ENCODE assay signal across 16 cellular contexts in the genomic region with DNA sequence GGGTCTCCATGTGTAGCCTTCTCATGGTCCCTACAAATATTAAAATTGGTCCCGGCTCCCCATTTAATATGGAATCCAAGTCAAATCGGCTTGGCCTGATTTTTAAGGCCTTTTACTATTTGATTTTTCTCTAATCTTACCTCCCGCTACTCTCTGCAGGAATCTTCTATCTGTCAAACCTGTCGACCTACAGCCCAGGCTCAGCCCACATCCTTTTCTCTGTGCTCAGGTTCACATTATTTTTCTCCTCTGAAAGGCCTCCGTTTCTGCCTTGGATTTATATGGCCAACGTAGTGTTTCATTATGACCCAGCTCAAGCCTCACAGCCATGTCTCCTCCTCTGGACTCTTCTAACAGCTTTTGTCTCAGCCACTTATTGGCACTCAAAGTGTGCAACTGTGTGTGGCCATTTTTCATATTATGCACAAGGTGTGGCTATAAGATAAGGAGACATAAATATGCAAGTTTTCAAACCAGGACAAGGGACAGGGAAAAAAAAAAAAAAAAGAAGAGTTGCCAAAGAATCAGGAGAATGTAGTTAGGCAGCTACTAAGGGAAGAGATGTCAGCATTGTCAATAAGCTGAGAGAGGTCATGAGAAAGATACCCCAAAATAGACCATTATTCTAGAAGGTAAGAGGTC. TPM values are rescaled to one million over a fixed set of nuclear protein-coding genes. Genes with fewer than 3 reads are reported as not detected.
DNase-seq lines count a peak whose midpoint lies in the region; ATAC-seq and TF ChIP-seq lines count a peak whose summit lies in the region.
"Had no signal": no experiment of that assay in that cellular context is flagged by ENCODE, and none has a peak within 500 bp of the region (broad histone marks: within the 10 kb centered on the region; RNA-seq: fewer than 3 reads in every experiment).

No MANE protein-coding gene starts in this region.

- H3K4me3 Mint-ChIP-seq in natural killer cell (peak overlapping the region; percentile 28), activated B cell treated with CpG ODN at 0.5 μM for 24 hours (peak overlapping the region; percentile 21), glutamatergic neuron (ENCODE audit: unreplicated experiment) (peak overlapping the region; percentile 0)
- H3K4me3 Mint-ChIP-seq in natural killer cell treated with Interleukin-12 subunit alpha and Interleukin-12 subunit beta and Interleukin-15 and Interleukin-18, amount 100 ng/mL, for 72 hours = no peak overlapping the region
- H3K4me3 Mint-ChIP-seq in stimulated activated memory B cell treated with anti-CD40 and anti-IgM and Interleukin-4, amounts not matched to agents 10 μg/mL and 1 μg/mL and 100 μg/mL, for 72 hours = peak overlapping the region; percentile 6
- no peak overlapping the region for H3K4me3 Mint-ChIP-seq in activated CD4-positive, alpha-beta memory T cell treated with anti-CD3 and anti-CD28 coated beads for 36 hours

- H3K4me1 Mint-ChIP-seq in natural killer cell (peaks cover 14 to 21% of the 10 kb centered on the region in 2 donors), activated B cell treated with CpG ODN at 0.5 μM for 24 hours (peaks cover 13% of the 10 kb centered on the region), glutamatergic neuron (ENCODE audit: low read depth, unreplicated experiment) (peaks cover 28% of the 10 kb centered on the region)
- peaks cover 18 to 19% of the 10 kb centered on the region in 2 donors for H3K4me1 Mint-ChIP-seq in natural killer cell treated with Interleukin-12 subunit alpha and Interleukin-12 subunit beta and Interleukin-15 and Interleukin-18, amount 100 ng/mL, for 72 hours (ENCODE audit: low read depth in 2 of 2)
- H3K4me1 Mint-ChIP-seq in stimulated activated memory B cell treated with anti-CD40 and anti-IgM and Interleukin-4, amounts not matched to agents 10 μg/mL and 1 μg/mL and 100 μg/mL, for 72 hours = peaks cover 16% of the 10 kb centered on the region
- peaks cover 9% of the 10 kb centered on the region for H3K4me1 Mint-ChIP-seq in activated CD4-positive, alpha-beta memory T cell treated with anti-CD3 and anti-CD28 coated beads for 36 hours (ENCODE audit: low read depth)

- H3K9me3 Mint-ChIP-seq in natural killer cell (no peaks in the 10 kb centered on the region), activated B cell treated with CpG ODN at 0.5 μM for 24 hours (no peaks in the 10 kb centered on the region), glutamatergic neuron (ENCODE audit: unreplicated experiment) (peaks cover 11% of the 10 kb centered on the region)
- no peaks in the 10 kb centered on the region for H3K9me3 Mint-ChIP-seq in natural killer cell treated with Interleukin-12 subunit alpha and Interleukin-12 subunit beta and Interleukin-15 and Interleukin-18, amount 100 ng/mL, for 72 hours
- H3K9me3 Mint-ChIP-seq in stimulated activated memory B cell treated with anti-CD40 and anti-IgM and Interleukin-4, amounts not matched to agents 10 μg/mL and 1 μg/mL and 100 μg/mL, for 72 hours = no peaks in the 10 kb centered on the region
- no peaks in the 10 kb centered on the region for H3K9me3 Mint-ChIP-seq in activated CD4-positive, alpha-beta memory T cell treated with anti-CD3 and anti-CD28 coated beads for 36 hours
- H3K9me3 Mint-ChIP-seq: HFFc6 had no signal

- H3K27ac Mint-ChIP-seq in natural killer cell (no peak overlapping the region), activated B cell treated with CpG ODN at 0.5 μM for 24 hours (no peak overlapping the region), glutamatergic neuron (ENCODE audit: unreplicated experiment) (no peak overlapping the region)
- H3K27ac Mint-ChIP-seq in natural killer cell treated with Interleukin-12 subunit alpha and Interleukin-12 subunit beta and Interleukin-15 and Interleukin-18, amount 100 ng/mL, for 72 hours = no peak overlapping the region
- no peak overlapping the region for H3K27ac Mint-ChIP-seq in stimulated activated memory B cell treated with anti-CD40 and anti-IgM and Interleukin-4, amounts not matched to agents 10 μg/mL and 1 μg/mL and 100 μg/mL, for 72 hours
- H3K27ac Mint-ChIP-seq in activated CD4-positive, alpha-beta memory T cell treated with anti-CD3 and anti-CD28 coated beads for 36 hours = no peak overlapping the region
- H3K27ac Mint-ChIP-seq: HFFc6 had no signal

- POLR2A ChIA-PET in activated B cell treated with CpG ODN at 0.5 μM for 24 hours (lab: Charles Lee) = interaction anchor here (0.7 kb wide), 1 partner anchor 341 kb away, joined by 4 read pairs; no protein-coding TSS in a partner anchor
- POLR2A ChIA-PET in activated CD4-positive, alpha-beta memory T cell treated with anti-CD3 and anti-CD28 coated beads for 36 hours (lab: Charles Lee) = no interaction called here

- H3K27me3 Mint-ChIP-seq in natural killer cell (ENCODE audit: low read depth in 2 of 2) (peaks cover 15 to 31% of the 10 kb centered on the region in 2 donors), activated B cell treated with CpG ODN at 0.5 μM for 24 hours (peaks cover 23% of the 10 kb centered on the region), glutamatergic neuron (ENCODE audit: unreplicated experiment) (peaks cover 7% of the 10 kb centered on the region)
- H3K27me3 Mint-ChIP-seq in natural killer cell treated with Interleukin-12 subunit alpha and Interleukin-12 subunit beta and Interleukin-15 and Interleukin-18, amount 100 ng/mL, for 72 hours = peaks cover 21 to 24% of the 10 kb centered on the region in 2 donors
- peaks cover 14% of the 10 kb centered on the region for H3K27me3 Mint-ChIP-seq in stimulated activated memory B cell treated with anti-CD40 and anti-IgM and Interleukin-4, amounts not matched to agents 10 μg/mL and 1 μg/mL and 100 μg/mL, for 72 hours
- peaks cover 10% of the 10 kb centered on the region for H3K27me3 Mint-ChIP-seq in activated CD4-positive, alpha-beta memory T cell treated with anti-CD3 and anti-CD28 coated beads for 36 hours

- H3K36me3 Mint-ChIP-seq in natural killer cell (no peaks in the 10 kb centered on the region), activated B cell treated with CpG ODN at 0.5 μM for 24 hours (ENCODE audit: low read depth) (peaks cover 5% of the 10 kb centered on the region), glutamatergic neuron (ENCODE audit: unreplicated experiment) (no peaks in the 10 kb centered on the region)
- no peaks in the 10 kb centered on the region for H3K36me3 Mint-ChIP-seq in natural killer cell treated with Interleukin-12 subunit alpha and Interleukin-12 subunit beta and Interleukin-15 and Interleukin-18, amount 100 ng/mL, for 72 hours
- no peaks in the 10 kb centered on the region for H3K36me3 Mint-ChIP-seq in stimulated activated memory B cell treated with anti-CD40 and anti-IgM and Interleukin-4, amounts not matched to agents 10 μg/mL and 1 μg/mL and 100 μg/mL, for 72 hours
- H3K36me3 Mint-ChIP-seq in activated CD4-positive, alpha-beta memory T cell treated with anti-CD3 and anti-CD28 coated beads for 36 hours = no peaks in the 10 kb centered on the region

- DNase-seq in natural killer cell = no peak
- DNase-seq in natural killer cell treated with Interleukin-12 subunit alpha and Interleukin-12 subunit beta and Interleukin-15 and Interleukin-18, amount 100 ng/mL, for 72 hours (ENCODE audit: low spot score) = no peak
- no peak for DNase-seq in activated B cell treated with CpG ODN at 0.5 μM for 24 hours
- DNase-seq in glutamatergic neuron = no peak
- no peak for DNase-seq in activated CD4-positive, alpha-beta memory T cell treated with anti-CD3 and anti-CD28 coated beads for 36 hours
- DNase-seq in NCI-H1694 (lab: John Stamatoyannopoulos, UW) = no peak
- no peak for DNase-seq in GM20000 (ENCODE audit: low spot score)
- DNase-seq: DND-41, H7, HFFc6, NCI-H1417 treated with DMSO at 0.1 percent for 48 hours, NCI-H1930, NCI-H226, PC-9, SIG-M5 had no signal

- CTCF ChIA-PET in activated B cell treated with CpG ODN at 0.5 μM for 24 hours (lab: Charles Lee) = no interaction called here
- CTCF ChIA-PET in activated CD4-positive, alpha-beta memory T cell treated with anti-CD3 and anti-CD28 coated beads for 36 hours (lab: Charles Lee) = interaction anchor here (0.5 kb wide), 1 partner anchor 99 kb away, joined by 3 read pairs; no protein-coding TSS in a partner anchor

- ATAC-seq in natural killer cell = no peak
- ATAC-seq in natural killer cell treated with Interleukin-12 subunit alpha and Interleukin-12 subunit beta and Interleukin-15 and Interleukin-18, amount 100 ng/mL, for 72 hours = no peak
- no peak for ATAC-seq in activated B cell treated with CpG ODN at 0.5 μM for 24 hours (ENCODE audit: low read depth)
- ATAC-seq in stimulated activated memory B cell treated with anti-CD40 and anti-IgM and Interleukin-4, amounts not matched to agents 10 μg/mL and 1 μg/mL and 100 μg/mL, for 72 hours = no peak

- TF ChIP-seq CTCF in natural killer cell (IDR thresholded peaks at IDR 0.05) = no peak
- no peak for TF ChIP-seq CTCF in activated B cell treated with CpG ODN at 0.5 μM for 24 hours (IDR thresholded peaks at IDR 0.05)
- TF ChIP-seq CTCF in glutamatergic neuron (IDR thresholded peaks at IDR 0.05; ENCODE audit: partially characterized antibody, unreplicated experiment) = no peak
- no peak for TF ChIP-seq CTCF in GM20000 (IDR thresholded peaks at IDR 0.05; ENCODE audit: extremely low read depth, missing control alignments)

- intact Hi-C loops in natural killer cell (cut with micrococcal nuclease) (no loop called here), activated B cell treated with CpG ODN at 0.5 μM for 24 hours (cut with micrococcal nuclease) (no loop called here)
- intact Hi-C loops in activated CD4-positive, alpha-beta memory T cell treated with anti-CD3 and anti-CD28 coated beads for 36 hours (cut with micrococcal nuclease) = no loop called here

RNA-seq across cellular contexts. Expression of gene GLCE, which starts 2.1 kb away (rescaled TPM):
- total RNA-seq in natural killer cell = 1 to 10 TPM; 2.0 to 4.5 (median 3.4) TPM
- 1 to 10 TPM; 3.6 to 4.6 TPM for total RNA-seq in natural killer cell treated with Interleukin-12 subunit alpha and Interleukin-12 subunit beta and Interleukin-15 and Interleukin-18, amount 100 ng/mL, for 72 hours
- 3.9 and 5.6 TPM in 2 replicates for total RNA-seq in activated B cell treated with CpG ODN at 0.5 μM for 24 hours
- total RNA-seq in glutamatergic neuron (ENCODE audit: unreplicated experiment) = 6.7 TPM
- total RNA-seq in activated CD4-positive, alpha-beta memory T cell treated with anti-CD3 and anti-CD28 coated beads for 36 hours = 1 to 10 TPM; 3.9 to 4.4 TPM

Comparison
In these comparisons a context has a peak if more than half of its experiments do, and no peak if none do; other contexts are left out.
1. H3K4me3 Mint-ChIP-seq: peak in natural killer cell (single experiment), activated B cell treated with CpG ODN at 0.5 μM for 24 hours (single experiment), glutamatergic neuron (single experiment) and stimulated activated memory B cell treated with anti-CD40 and anti-IgM and Interleukin-4, amounts not matched to agents 10 μg/mL and 1 μg/mL and 100 μg/mL, for 72 hours (single experiment); none in natural killer cell treated with Interleukin-12 subunit alpha and Interleukin-12 subunit beta and Interleukin-15 and Interleukin-18, amount 100 ng/mL, for 72 hours (single experiment) and activated CD4-positive, alpha-beta memory T cell treated with anti-CD3 and anti-CD28 coated beads for 36 hours (single experiment).